In the genomic region with DNA sequence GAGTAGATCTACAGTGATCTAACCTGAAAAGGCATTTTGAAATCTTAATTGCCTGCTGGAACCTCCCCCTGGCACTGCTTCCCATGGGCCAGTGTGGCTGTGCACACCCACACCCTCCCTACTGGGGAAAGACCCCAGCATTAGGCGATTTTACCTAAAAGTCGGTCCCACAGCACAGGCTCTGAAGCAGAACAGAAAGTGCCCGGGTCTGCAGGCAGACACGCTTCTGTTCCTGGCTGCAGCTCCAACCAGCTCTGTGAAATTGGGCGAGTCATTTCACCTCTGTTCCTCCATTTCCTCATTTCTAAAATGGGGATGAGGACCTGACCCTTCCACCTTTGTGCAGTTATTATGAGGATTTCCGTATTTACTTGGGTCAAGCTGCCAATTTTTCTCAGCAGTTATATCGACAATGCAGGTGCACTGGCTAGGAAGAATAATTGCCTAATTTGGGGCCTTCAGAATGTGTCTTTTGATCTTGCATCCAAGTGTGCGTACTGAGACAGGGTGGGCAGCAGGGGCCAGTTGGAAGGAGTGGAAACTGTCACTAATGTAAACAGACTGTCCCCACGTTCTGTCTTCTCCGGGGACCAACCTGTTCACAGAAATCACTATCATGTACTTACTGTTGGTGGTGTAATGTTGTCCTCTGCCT, we compare ENCODE assay signal across 8 cellular contexts. TPM values are rescaled to one million over a fixed set of nuclear protein-coding genes. Genes with fewer than 3 reads are reported as not detected.
A peak's percentile ranks its signal among the peaks of the same experiment; 100 is the strongest.
DNase-seq lines count a peak whose midpoint lies in the region; FAIRE-seq and TF ChIP-seq lines count a peak whose summit lies in the region.

No MANE protein-coding gene starts in this region.

- dilution Hi-C loops in endothelial cell of umbilical vein (cut with MboI; ENCODE audit: extremely low pct_ligation_motif_present, low sequenced_read_pairs), result loop anchor here (25.0 kb wide), 1 partner anchor 509 kb away; no protein-coding TSS in a partner anchor

- BruUV-seq in endothelial cell of umbilical vein (replicated peaks; lab: Mats Ljungman, UMichigan), result no TSS peak
- no TSS peak for BruUV-seq in OCI-LY7 (replicated peaks; lab: Mats Ljungman, UMichigan)

- H3K36me3 ChIP-seq in endothelial cell of umbilical vein (ENCODE audit: control insufficient read depth in 2 of 2, extremely low read depth in 1 of 2, insufficient read depth in 2 of 2, low read length in 2 of 2) (no peaks in the 10 kb centered on the region), small intestine (ENCODE audit: control insufficient read depth in 2 of 2, insufficient read depth in 2 of 2, low read length in 2 of 2) (no peaks in the 10 kb centered on the region), OCI-LY7 (ENCODE audit: insufficient read depth, low read length) (no peaks in the 10 kb centered on the region)

- H3K9me1 ChIP-seq in endothelial cell of umbilical vein (replicated peaks; ENCODE audit: control insufficient read depth, extremely low read depth, insufficient read depth, low read length), result no peaks in the 10 kb centered on the region

- H3K9me3 ChIP-seq in endothelial cell of umbilical vein (replicated peaks; ENCODE audit: control insufficient read depth, insufficient read depth, low read length) (no peaks in the 10 kb centered on the region), small intestine (ENCODE audit: control insufficient read depth, low read depth) (no peaks in the 10 kb centered on the region), OCI-LY7 (ENCODE audit: low read length) (no peaks in the 10 kb centered on the region)

- peak; percentile 21 for DNase-seq in NCI-H1105 treated with DMSO at 0.1 percent for 48 hours (lab: John Stamatoyannopoulos, UW)
- DNase-seq in NCI-H1105 (lab: John Stamatoyannopoulos, UW), result no peak
- peak; percentile 57 for DNase-seq in MV-4-11 (lab: John Stamatoyannopoulos, UW)
- peak; percentile 51 for DNase-seq in endothelial cell of umbilical vein (ENCODE audit: low read depth, low spot score)
- no peak for DNase-seq in small intestine
- no peak for DNase-seq in medulla oblongata (ENCODE audit: extremely low spot score)
- no peak for DNase-seq in HPDE6-E6E7 (ENCODE audit: extremely low spot score)
- no peak for DNase-seq in OCI-LY7 (ENCODE audit: low spot score)

- H4K20me1 ChIP-seq in endothelial cell of umbilical vein (replicated peaks; ENCODE audit: control insufficient read depth, extremely low read depth, insufficient read depth, low read length) (no peaks in the 10 kb centered on the region), OCI-LY7 (ENCODE audit: insufficient read depth, low read length) (no peaks in the 10 kb centered on the region)

- H3K27ac ChIP-seq in endothelial cell of umbilical vein (ENCODE audit: insufficient read depth, low read depth, low read length), result peak overlapping the region; percentile 99
- H3K27ac ChIP-seq in small intestine (ENCODE audit: low read depth in 1 of 2, low read length in 1 of 2), result peak overlapping the region; percentile 93 to 95
- H3K27ac ChIP-seq in OCI-LY7 (ENCODE audit: low read depth, low read length, poor library complexity, severe bottlenecking), result no peak overlapping the region

- FAIRE-seq in endothelial cell of umbilical vein (lab: Jason Lieb, UNC) (no peak), small intestine (lab: Jason Lieb, UNC) (no peak)

- CTCF ChIA-PET in endothelial cell of umbilical vein (lab: Charles Lee), result interaction anchor here (0.7 to 3.2 kb wide), 3 partner anchors 16 to 491 kb away, joined by 4 to 20 read pairs (median 5); no protein-coding TSS in a partner anchor
- CTCF ChIA-PET in OCI-LY7 (lab: Charles Lee; ENCODE audit: unreplicated experiment), result no interaction called here

- H3K4me3 ChIP-seq in endothelial cell of umbilical vein (replicated peaks in 1 of 3; ENCODE audit: insufficient read depth in 1 of 3, low read depth in 1 of 3, low read length in 3 of 3) (peak overlapping the region in 1 of 3 experiments; percentile 12), small intestine (ENCODE audit: low read depth in 1 of 2, low read length in 2 of 2) (peak overlapping the region in 1 of 2 donors; percentile 8), OCI-LY7 (ENCODE audit: low read depth, low read length, poor library complexity, severe bottlenecking) (no peak overlapping the region)

- 11 to 35% (median 28%) methylated on average over 10 of the region's 10 CpGs for WGBS in small intestine, 3 donors

- H3K4me2 ChIP-seq in endothelial cell of umbilical vein (ENCODE audit: insufficient read depth, low read length), result peak overlapping the region; percentile 37
- no peak overlapping the region for H3K4me2 ChIP-seq in OCI-LY7 (ENCODE audit: low read length)

- H3K79me2 ChIP-seq in endothelial cell of umbilical vein (ENCODE audit: control insufficient read depth, insufficient read depth, low read length), result peaks cover 93% of the 10 kb centered on the region
- H3K79me2 ChIP-seq in OCI-LY7 (ENCODE audit: insufficient read depth, low read depth, low read length), result no peaks in the 10 kb centered on the region

- H3K4me1 ChIP-seq in endothelial cell of umbilical vein (ENCODE audit: control insufficient read depth, extremely low read depth, insufficient read depth, low read length) (peaks cover 87% of the 10 kb centered on the region), small intestine (ENCODE audit: control insufficient read depth in 2 of 2, insufficient read depth in 1 of 2, low read depth in 1 of 2, low read length in 1 of 2) (peaks cover 2 to 33% of the 10 kb centered on the region in 2 donors), OCI-LY7 (ENCODE audit: insufficient read depth, low read length, poor library complexity, severe bottlenecking) (peaks cover 4% of the 10 kb centered on the region)

- no peak for TF ChIP-seq CTCF in endothelial cell of umbilical vein (IDR thresholded peaks at IDR 0.05; ENCODE audit: extremely low read depth in 1 of 2, insufficient read depth in 1 of 2, low read depth in 1 of 2, low read length in 2 of 2)
- TF ChIP-seq CTCF in OCI-LY7 (conservative IDR thresholded peaks at IDR 0.05; ENCODE audit: low read length), result no peak

- H3K27me3 ChIP-seq in endothelial cell of umbilical vein (ENCODE audit: control insufficient read depth in 2 of 2, insufficient read depth in 2 of 2, low read length in 2 of 2), result no peaks in the 10 kb centered on the region
- H3K27me3 ChIP-seq in small intestine (ENCODE audit: control insufficient read depth in 2 of 2, insufficient read depth in 2 of 2, low read length in 2 of 2), result no peaks in the 10 kb centered on the region

- no peak overlapping the region for H3K9ac ChIP-seq in endothelial cell of umbilical vein (replicated peaks; ENCODE audit: extremely low read depth, insufficient read depth, low read length)

- TF ChIP-seq POLR2A in endothelial cell of umbilical vein (IDR thresholded peaks at IDR 0.05; ENCODE audit: low read depth, low read length), result no peak

- no peak overlapping the region for H2AFZ ChIP-seq in endothelial cell of umbilical vein (ENCODE audit: low read depth, low read length)
- no peak overlapping the region for H2AFZ ChIP-seq in OCI-LY7 (ENCODE audit: low read length)

- POLR2A ChIA-PET in endothelial cell of umbilical vein (lab: Charles Lee), result no interaction called here
- POLR2A ChIA-PET in OCI-LY7 (lab: Charles Lee), result interaction anchor here (0.7 kb wide), 1 partner anchor 16 kb away, joined by 3 read pairs; no protein-coding TSS in a partner anchor

- no peaks in the 10 kb centered on the region for H3K9me2 ChIP-seq in OCI-LY7 (ENCODE audit: insufficient read depth, low read length)

- intact Hi-C loops in endothelial cell of umbilical vein (cut with micrococcal nuclease) (no loop called here), OCI-LY7 (cut with micrococcal nuclease; ENCODE audit: unreplicated experiment) (no loop called here)

TF ChIP-seq in endothelial cell of umbilical vein, 7 proteins besides CTCF, POLR2A, EP300 and RAD21:
- TF ChIP-seq POLR2AphosphoS5 (IDR thresholded peaks at IDR 0.05; ENCODE audit: insufficient read depth, low read depth, low read length), result no peak
- TF ChIP-seq EZH2 (IDR thresholded peaks at IDR 0.05; ENCODE audit: borderline replicate concordance, low read depth, low read length, severe bottlenecking), result no peak
- no peak for TF ChIP-seq JUN (IDR thresholded peaks at IDR 0.05; ENCODE audit: borderline replicate concordance, insufficient read depth, insufficient read length, low read depth)
- TF ChIP-seq FOS (IDR thresholded peaks at IDR 0.05; ENCODE audit: borderline replicate concordance, insufficient read depth, low read length), result no peak
- TF ChIP-seq MAX (IDR thresholded peaks at IDR 0.05; ENCODE audit: insufficient read depth, insufficient read length), result no peak
- no peak for TF ChIP-seq GATA2 (IDR thresholded peaks at IDR 0.05; ENCODE audit: insufficient read depth, insufficient read length, low read depth, low read length)
- TF ChIP-seq MYC (IDR thresholded peaks at IDR 0.05; ENCODE audit: low read depth, low read length), result no peak

RNA-seq across cellular contexts. Expression of gene KLF3, which starts 7.1 kb away (rescaled TPM):
- total RNA-seq in endothelial cell of umbilical vein (50.5 and 51.8 TPM in 2 replicates), OCI-LY7 (2022) (0.23 TPM in 1 of 2 replicates, not detected in the other)
- polyA plus RNA-seq in endothelial cell of umbilical vein (23.7 and 27.7 TPM in 2 replicates), small intestine (10 to 100 TPM; 32.0 to 35.1 (median 33.8) TPM)
- 23.0 and 24.0 TPM in 2 replicates for polyA plus RNA-seq in endothelial cell of umbilical vein (2011; cell fraction: cytosol; rRNA removed)
- 60.4 and 62.4 TPM in 2 replicates for polyA plus RNA-seq in endothelial cell of umbilical vein (2011; cell fraction: nucleus; rRNA removed)
- polyA plus RNA-seq in endothelial cell of umbilical vein (2012), result 22.7 and 26.3 TPM in 2 replicates
- polyA minus RNA-seq in endothelial cell of umbilical vein, result 80.9 and 81.2 TPM in 2 replicates
- polyA minus RNA-seq in endothelial cell of umbilical vein (2011; cell fraction: cytosol; rRNA and poly(A)+ RNA removed), result 11.0 TPM
- 203 and 233 TPM in 2 replicates for polyA minus RNA-seq in endothelial cell of umbilical vein (2011; cell fraction: nucleus; rRNA and poly(A)+ RNA removed)
- 0.09 TPM in 1 of 2 replicates, not detected in the other for total RNA-seq in OCI-LY7 (2014; rRNA removed; shearing (Covaris generic))

Comparison
In these comparisons a context has a peak if more than half of its experiments do, and no peak if none do; other contexts are left out.
1. DNase-seq: peak in NCI-H1105 treated with DMSO at 0.1 percent for 48 hours (single experiment), MV-4-11 (single experiment) and endothelial cell of umbilical vein (single experiment); none in NCI-H1105 (single experiment), small intestine (single experiment), medulla oblongata (single experiment), HPDE6-E6E7 (single experiment) and OCI-LY7 (single experiment).
2. RNA of gene KLF3, which starts 7.1 kb away (total RNA-seq): 50.5 to 51.8 TPM in endothelial cell of umbilical vein; 0.09 to 0.23 TPM in OCI-LY7; every median in the first group is over 10 times any median in the second.